11 cellular contexts compared by ENCODE assay signal in the genomic region with DNA sequence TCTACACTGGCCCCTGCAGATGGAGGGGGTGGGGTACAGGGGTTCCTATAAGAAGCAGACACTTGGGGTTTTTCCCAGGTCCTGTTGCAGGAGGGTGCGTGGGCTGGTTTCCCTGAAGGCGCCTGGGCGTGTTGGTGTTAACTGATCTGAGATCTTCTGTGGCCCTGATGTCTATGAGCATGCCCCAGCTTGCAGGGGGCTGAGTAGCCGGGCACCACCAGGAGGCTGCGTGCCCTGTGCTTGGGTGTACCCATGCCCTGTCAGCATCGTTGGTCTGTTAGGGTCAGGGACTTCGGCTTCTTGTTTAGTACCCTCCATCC. TPM values are rescaled to one million over a fixed set of nuclear protein-coding genes. Genes with fewer than 3 reads are reported as not detected.
DNase-seq lines count a peak whose midpoint lies in the region; ATAC-seq and TF ChIP-seq lines count a peak whose summit lies in the region.
"Had no signal": no experiment of that assay in that cellular context is flagged by ENCODE, and none has a peak within 500 bp of the region (broad histone marks: within the 10 kb centered on the region; RNA-seq: fewer than 3 reads in every experiment).

No MANE protein-coding gene starts in this region.

- H3K9me3 Mint-ChIP-seq in neural progenitor cell, result no peaks in the 10 kb centered on the region

- no peaks in the 10 kb centered on the region for H3K9me3 ChIP-seq in AG04450 (ENCODE audit: control insufficient read depth, insufficient read depth, low read length)
- no peaks in the 10 kb centered on the region for H3K9me3 ChIP-seq in HUES6 (ENCODE audit: control insufficient read depth, insufficient read depth, low read depth, low read length)
- no peaks in the 10 kb centered on the region for H3K9me3 ChIP-seq in neural progenitor cell (ENCODE audit: low read depth)
- H3K9me3 ChIP-seq in SK-N-SH, result no peaks in the 10 kb centered on the region

- H3K4me1 ChIP-seq in HUES6 (ENCODE audit: control insufficient read depth, insufficient read depth, low read length) (peaks cover 43% of the 10 kb centered on the region), neural progenitor cell (peaks cover 21% of the 10 kb centered on the region), SK-N-SH (ENCODE audit: control insufficient read depth in 1 of 2, insufficient read depth in 2 of 2, low read depth in 1 of 2, low read length in 1 of 2) (peaks cover 4 to 44% of the 10 kb centered on the region in 2 experiments; a peak in 3 of 4 replicates)

- peaks cover 49% of the 10 kb centered on the region for H4K20me1 ChIP-seq in neural progenitor cell (ENCODE audit: low read depth)
- peaks cover 43% of the 10 kb centered on the region for H4K20me1 ChIP-seq in SK-N-SH (ENCODE audit: insufficient read depth)

- TF ChIP-seq RAD21 in SK-N-SH (IDR thresholded peaks at IDR 0.05; ENCODE audit: low read length), result no peak

- DNase-seq in AG04450 (ENCODE audit: low read depth, low spot score) (no peak), dorsolateral prefrontal cortex (no peak), neural progenitor cell (ENCODE audit: low spot score) (no peak), HuH-7.5 (ENCODE audit: low spot score) (no peak), NCI-H1417 (lab: John Stamatoyannopoulos, UW) (no peak), SK-N-SH (no peak)
- DNase-seq: DMS79 treated with DMSO at 0.1 percent for 48 hours, MM.1S had no signal

- 82% methylated on average over 7 of the region's 7 CpGs for WGBS in SK-N-SH (ENCODE audit: low lambda C conversion rate)

- peaks cover 3% of the 10 kb centered on the region for H3K27me3 Mint-ChIP-seq in neural progenitor cell (ENCODE audit: insufficient read depth, low read depth)

- H3K9ac ChIP-seq in HUES6 (ENCODE audit: low read length) (no peak overlapping the region), neural progenitor cell (no peak overlapping the region), SK-N-SH (no peak overlapping the region)

- H3K9me2 ChIP-seq in SK-N-SH, result no peaks in the 10 kb centered on the region

- no peaks in the 10 kb centered on the region for H3K27me3 ChIP-seq in AG04450 (ENCODE audit: control insufficient read depth, insufficient read depth, low read length)
- no peaks in the 10 kb centered on the region for H3K27me3 ChIP-seq in HUES6 (ENCODE audit: control insufficient read depth, insufficient read depth, low read length)
- no peaks in the 10 kb centered on the region for H3K27me3 ChIP-seq in dorsolateral prefrontal cortex
- H3K27me3 ChIP-seq in neural progenitor cell, result no peaks in the 10 kb centered on the region
- no peaks in the 10 kb centered on the region for H3K27me3 ChIP-seq in SK-N-SH (ENCODE audit: insufficient read depth)

- H3K4me2 ChIP-seq in neural progenitor cell (peak overlapping the region; percentile 19), SK-N-SH (no peak overlapping the region)

- H3K79me2 ChIP-seq in neural progenitor cell (ENCODE audit: low read depth) (peaks cover 67% of the 10 kb centered on the region), SK-N-SH (ENCODE audit: insufficient read depth) (peaks cover 100% of the 10 kb centered on the region)

- H3K36me3 Mint-ChIP-seq in neural progenitor cell, result peaks cover 8% of the 10 kb centered on the region

- CTCF ChIA-PET in AG04450 (lab: Charles Lee) (no interaction called here), SK-N-SH (lab: Yijun Ruan, JAX) (interaction anchor here (0.8 kb wide), 1 partner anchor 31 kb away, joined by 3 read pairs; no protein-coding TSS in a partner anchor)

- no peak for ATAC-seq in GM21619 (IDR thresholded peaks at IDR 0.05; ENCODE audit: unreplicated experiment)

- H3K4me1 Mint-ChIP-seq in neural progenitor cell, result peaks cover 49% of the 10 kb centered on the region

- no peak for TF ChIP-seq EP300 in SK-N-SH (IDR thresholded peaks at IDR 0.05; ENCODE audit: borderline replicate concordance in 1 of 2, low read depth in 1 of 2, low read length in 1 of 2)

- POLR2A ChIA-PET in AG04450 (lab: Yijun Ruan, JAX), result no interaction called here
- POLR2A ChIA-PET in SK-N-SH (lab: Yijun Ruan, JAX), result no interaction called here

- H3F3A ChIP-seq in neural progenitor cell (ENCODE audit: low read depth), result peaks cover 2% of the 10 kb centered on the region
- H3F3A ChIP-seq in SK-N-SH (replicated peaks; ENCODE audit: insufficient read depth), result peaks cover 3% of the 10 kb centered on the region

- peak overlapping the region; percentile 91 for H3K27ac Mint-ChIP-seq in neural progenitor cell

- H3K4me3 ChIP-seq in AG04450 (ENCODE audit: low read depth, low read length), result no peak overlapping the region
- no peak overlapping the region for H3K4me3 ChIP-seq in HUES6 (ENCODE audit: low read depth, low read length)
- no peak overlapping the region for H3K4me3 ChIP-seq in dorsolateral prefrontal cortex
- no peak overlapping the region for H3K4me3 ChIP-seq in neural progenitor cell
- H3K4me3 ChIP-seq in SK-N-SH (ENCODE audit: low read depth in 2 of 2, low read length in 1 of 2), result no peak overlapping the region

- H3K36me3 ChIP-seq in HUES6 (ENCODE audit: control insufficient read depth, insufficient read depth, low read length) (peaks cover 85% of the 10 kb centered on the region), neural progenitor cell (no peaks in the 10 kb centered on the region), SK-N-SH (replicated peaks in 1 of 2; ENCODE audit: control insufficient read depth in 1 of 2, insufficient read depth in 2 of 2, low read length in 1 of 2) (peaks cover 31 to 55% of the 10 kb centered on the region in 2 experiments)

- H3K27ac ChIP-seq in AG04450 (ENCODE audit: low read depth, low read length) (peak overlapping the region; percentile 11), HUES6 (ENCODE audit: low read depth, low read length) (peak overlapping the region; percentile 21; the same call in 1 of the 2 replicates), dorsolateral prefrontal cortex (peak overlapping the region in 53 of 59 donors; percentile 11 to 94 (median 81)), neural progenitor cell (no peak overlapping the region), SK-N-SH (ENCODE audit: low read depth in 2 of 2, low read length in 1 of 2) (no peak overlapping the region)

- H2AFZ ChIP-seq in neural progenitor cell (replicated peaks) (no peak overlapping the region), SK-N-SH (ENCODE audit: low read depth) (no peak overlapping the region)

- no peak for TF ChIP-seq CTCF in AG04450 (IDR thresholded peaks at IDR 0.05; ENCODE audit: low read depth, low read length)
- no peak for TF ChIP-seq CTCF in dorsolateral prefrontal cortex (IDR thresholded peaks at IDR 0.05 in 54 of 56, conservative IDR thresholded peaks at IDR 0.05 in 2 of 56; ENCODE audit: low read depth in 1 of 56, partially characterized antibody in 56 of 56)
- no peak for TF ChIP-seq CTCF in neural progenitor cell (IDR thresholded peaks at IDR 0.05)
- no peak for TF ChIP-seq CTCF in SK-N-SH (IDR thresholded peaks at IDR 0.05)

- intact Hi-C loops in dorsolateral prefrontal cortex (cut with DNase I), result no loop called here

- H3K4me3 Mint-ChIP-seq in neural progenitor cell, result peak overlapping the region; percentile 33

TF ChIP-seq in SK-N-SH, 30 proteins besides CTCF, POLR2A, EP300 and RAD21 (continues in another document):
- TF ChIP-seq SMC3 (IDR thresholded peaks at IDR 0.05; ENCODE audit: low read depth, low read length) (no peak), GABPA (IDR thresholded peaks at IDR 0.05; ENCODE audit: low read depth) (no peak), JUND (IDR thresholded peaks at IDR 0.05) (no peak), RXRA (IDR thresholded peaks at IDR 0.05; ENCODE audit: borderline replicate concordance, low read depth) (no peak), MEF2A (IDR thresholded peaks at IDR 0.05; ENCODE audit: borderline replicate concordance, low read depth) (no peak), TCF12 (IDR thresholded peaks at IDR 0.05) (no peak), TEAD4 (IDR thresholded peaks at IDR 0.05; ENCODE audit: borderline replicate concordance, insufficient read depth) (no peak), NRF1 (IDR thresholded peaks at IDR 0.05; ENCODE audit: low read depth, low read length) (no peak), GATA2 (CRISPR knock-in tag; IDR thresholded peaks at IDR 0.05) (no peak)
- TF ChIP-seq, protein P1, sequence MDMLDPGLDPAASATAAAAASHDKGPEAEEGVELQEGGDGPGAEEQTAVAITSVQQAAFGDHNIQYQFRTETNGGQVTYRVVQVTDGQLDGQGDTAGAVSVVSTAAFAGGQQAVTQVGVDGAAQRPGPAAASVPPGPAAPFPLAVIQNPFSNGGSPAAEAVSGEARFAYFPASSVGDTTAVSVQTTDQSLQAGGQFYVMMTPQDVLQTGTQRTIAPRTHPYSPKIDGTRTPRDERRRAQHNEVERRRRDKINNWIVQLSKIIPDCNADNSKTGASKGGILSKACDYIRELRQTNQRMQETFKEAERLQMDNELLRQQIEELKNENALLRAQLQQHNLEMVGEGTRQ (IDR thresholded peaks at IDR 0.05; ENCODE audit: borderline replicate concordance, low read depth, low read length), result no peak
- TF ChIP-seq, protein P2, sequence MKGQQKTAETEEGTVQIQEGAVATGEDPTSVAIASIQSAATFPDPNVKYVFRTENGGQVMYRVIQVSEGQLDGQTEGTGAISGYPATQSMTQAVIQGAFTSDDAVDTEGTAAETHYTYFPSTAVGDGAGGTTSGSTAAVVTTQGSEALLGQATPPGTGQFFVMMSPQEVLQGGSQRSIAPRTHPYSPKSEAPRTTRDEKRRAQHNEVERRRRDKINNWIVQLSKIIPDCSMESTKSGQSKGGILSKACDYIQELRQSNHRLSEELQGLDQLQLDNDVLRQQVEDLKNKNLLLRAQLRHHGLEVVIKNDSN (IDR thresholded peaks at IDR 0.05; ENCODE audit: borderline replicate concordance, low read depth), result no peak
- TF ChIP-seq, protein P3, sequence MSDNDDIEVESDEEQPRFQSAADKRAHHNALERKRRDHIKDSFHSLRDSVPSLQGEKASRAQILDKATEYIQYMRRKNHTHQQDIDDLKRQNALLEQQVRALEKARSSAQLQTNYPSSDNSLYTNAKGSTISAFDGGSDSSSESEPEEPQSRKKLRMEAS (IDR thresholded peaks at IDR 0.05; ENCODE audit: low read depth), result no peak

RNA-seq across cellular contexts. Expression of a gene that starts 45.3 kb away (rescaled TPM):
- polyA plus RNA-seq in AG04450 (2011; rRNA removed) (0.66 and 0.69 TPM in 2 replicates), SK-N-SH (2012; rRNA removed) (1.7 and 3.0 TPM in 2 replicates)
- not detected in 2 replicates for polyA minus RNA-seq in AG04450 (2011; rRNA and poly(A)+ RNA removed)
- total RNA-seq in dorsolateral prefrontal cortex (1 to 10 TPM in 55 of 120 experiments, under 1 TPM in 32, not detected in 33; 0.19 to 3.0 (median 1.2) TPM), neural progenitor cell (ENCODE audit: low replicate concordance) (1.0 and 4.9 TPM in 2 replicates)
- 0.48 and 0.50 TPM in 2 replicates for polyA plus RNA-seq in SK-N-SH (2012; cell fraction: cytosol; rRNA removed)
- 14.5 and 19.0 TPM in 2 replicates for polyA plus RNA-seq in SK-N-SH (2012; cell fraction: nucleus; rRNA removed)
- total RNA-seq: endothelial cell of umbilical vein had no signal

RNA-seq across cellular contexts. Expression of a gene that starts 51.5 kb away (rescaled TPM):
- 300 and 359 TPM in 2 replicates for polyA plus RNA-seq in AG04450 (2011; rRNA removed)
- 243 and 327 TPM in 2 replicates for polyA minus RNA-seq in AG04450 (2011; rRNA and poly(A)+ RNA removed)
- total RNA-seq in dorsolateral prefrontal cortex, result 100 to 1,000 TPM; 271 to 539 (median 377) TPM
- 127 and 233 TPM in 2 replicates for total RNA-seq in neural progenitor cell (ENCODE audit: low replicate concordance)
- polyA plus RNA-seq in SK-N-SH (2012; rRNA removed), result 494 and 598 TPM in 2 replicates
- polyA plus RNA-seq in SK-N-SH (2012; cell fraction: cytosol; rRNA removed), result 222 and 365 TPM in 2 replicates
- polyA plus RNA-seq in SK-N-SH (2012; cell fraction: nucleus; rRNA removed), result 687 and 951 TPM in 2 replicates

Comparison
In these comparisons a context has a peak if more than half of its experiments do, and no peak if none do; other contexts are left out.
1. H3K27ac ChIP-seq: peak in AG04450 (single experiment), HUES6 (single experiment) and dorsolateral prefrontal cortex (53 of 59); none in neural progenitor cell (single experiment) and SK-N-SH (0 of 2).